ENCODE assay signal across 1 cellular context in genomic region chr2:240255811-240256703, GRCh38.
A peak's percentile ranks its signal among the peaks of the same experiment; 100 is the strongest.
TF ChIP-seq lines count a peak whose summit lies in the region.

No MANE protein-coding gene starts in this region.

TF ChIP-seq in HepG2, 621 proteins besides CTCF, POLR2A, EP300 and RAD21 (continued from another document and continues in another):
- TF ChIP-seq RXRB (CRISPR knock-in tag; IDR thresholded peaks at IDR 0.05; ENCODE audit: borderline replicate concordance) (0 out of 2 replicates have a peak, but pooled peaks have one; percentile 63), ZNF383 (CRISPR knock-in tag; IDR thresholded peaks at IDR 0.05; ENCODE audit: borderline replicate concordance) (no peak), RFX5 (IDR thresholded peaks at IDR 0.05; ENCODE audit: low read depth, low read length) (0 out of 2 replicates have a peak, but pooled peaks have one; percentile 5), ZNF567 (CRISPR knock-in tag; IDR thresholded peaks at IDR 0.05; ENCODE audit: borderline replicate concordance) (no peak), NFYB (CRISPR knock-in tag; IDR thresholded peaks at IDR 0.05) (peak; percentile 76), ZNF782 (CRISPR knock-in tag; IDR thresholded peaks at IDR 0.05; ENCODE audit: borderline replicate concordance) (no peak), SOX6 (IDR thresholded peaks at IDR 0.05) (no peak), SOX6 (CRISPR knock-in tag; IDR thresholded peaks at IDR 0.05) (peak; percentile 65), YY1 (IDR thresholded peaks at IDR 0.05; ENCODE audit: insufficient read depth, insufficient replicate concordance, low read depth, low read length) (no peak), NFKB2 (CRISPR knock-in tag; IDR thresholded peaks at IDR 0.05; ENCODE audit: borderline replicate concordance) (no peak), ZNF234 (CRISPR knock-in tag; conservative IDR thresholded peaks at IDR 0.05) (no peak), AKAP8 (CRISPR knock-in tag; IDR thresholded peaks at IDR 0.05) (peak; percentile 57; the same call in 1 of the 2 replicates), KLF9 (CRISPR knock-in tag; IDR thresholded peaks at IDR 0.05; ENCODE audit: low read depth) (no peak), MEIS2 (CRISPR knock-in tag; IDR thresholded peaks at IDR 0.05) (peak; percentile 74; the same call in 1 of the 2 replicates), ZFP36L1 (CRISPR knock-in tag; IDR thresholded peaks at IDR 0.05) (no peak), TP53 (CRISPR knock-in tag; conservative IDR thresholded peaks at IDR 0.05) (no peak), MYNN (CRISPR knock-in tag; IDR thresholded peaks at IDR 0.05; ENCODE audit: low read depth) (peak; percentile 16; the same call in 1 of the 2 replicates), MTA1 (CRISPR knock-in tag; IDR thresholded peaks at IDR 0.05; ENCODE audit: borderline replicate concordance) (no peak), TCF7L2 (IDR thresholded peaks at IDR 0.05; ENCODE audit: low read depth, low read length) (peak; percentile 78; the same call in 1 of the 2 replicates), ZBTB42 (CRISPR knock-in tag; IDR thresholded peaks at IDR 0.05) (no peak), SMARCE1 (IDR thresholded peaks at IDR 0.05; ENCODE audit: borderline replicate concordance) (no peak), ADNP (CRISPR knock-in tag; IDR thresholded peaks at IDR 0.05) (no peak), ZNF333 (CRISPR knock-in tag; IDR thresholded peaks at IDR 0.05; ENCODE audit: borderline replicate concordance) (no peak), SETDB1 (CRISPR knock-in tag; IDR thresholded peaks at IDR 0.05; ENCODE audit: borderline replicate concordance) (no peak), ZBED4 (CRISPR knock-in tag; IDR thresholded peaks at IDR 0.05; ENCODE audit: borderline replicate concordance) (peak; percentile 11; the same call in 1 of the 2 replicates), CBX5 (CRISPR knock-in tag; IDR thresholded peaks at IDR 0.05; ENCODE audit: borderline replicate concordance) (peak; percentile 81), ZNF124 (CRISPR knock-in tag; IDR thresholded peaks at IDR 0.05) (no peak), FLYWCH1 (CRISPR knock-in tag; IDR thresholded peaks at IDR 0.05) (0 out of 2 replicates have a peak, but pooled peaks have one; percentile 27), ZNF550 (CRISPR knock-in tag; IDR thresholded peaks at IDR 0.05; ENCODE audit: borderline replicate concordance) (no peak), SP140L (CRISPR knock-in tag; IDR thresholded peaks at IDR 0.05; ENCODE audit: borderline replicate concordance) (0 out of 2 replicates have a peak, but pooled peaks have one; percentile 65), ZNF318 (CRISPR knock-in tag; IDR thresholded peaks at IDR 0.05) (no peak), ZSCAN25 (CRISPR knock-in tag; IDR thresholded peaks at IDR 0.05) (no peak), ZNF326 (CRISPR knock-in tag; IDR thresholded peaks at IDR 0.05; ENCODE audit: borderline replicate concordance) (no peak), ZNF546 (CRISPR knock-in tag; conservative IDR thresholded peaks at IDR 0.05) (no peak), ZGPAT (CRISPR knock-in tag; IDR thresholded peaks at IDR 0.05) (peak; percentile 88), HINFP (CRISPR knock-in tag; IDR thresholded peaks at IDR 0.05; ENCODE audit: low read depth) (no peak), EZH2 (conservative IDR thresholded peaks at IDR 0.05; ENCODE audit: low read depth, low read length) (no peak), KAT8 (CRISPR knock-in tag; IDR thresholded peaks at IDR 0.05) (peak; percentile 59; the same call in 1 of the 2 replicates), PRDM15 (CRISPR knock-in tag; IDR thresholded peaks at IDR 0.05) (no peak)
- TF ChIP-seq, protein P1, sequence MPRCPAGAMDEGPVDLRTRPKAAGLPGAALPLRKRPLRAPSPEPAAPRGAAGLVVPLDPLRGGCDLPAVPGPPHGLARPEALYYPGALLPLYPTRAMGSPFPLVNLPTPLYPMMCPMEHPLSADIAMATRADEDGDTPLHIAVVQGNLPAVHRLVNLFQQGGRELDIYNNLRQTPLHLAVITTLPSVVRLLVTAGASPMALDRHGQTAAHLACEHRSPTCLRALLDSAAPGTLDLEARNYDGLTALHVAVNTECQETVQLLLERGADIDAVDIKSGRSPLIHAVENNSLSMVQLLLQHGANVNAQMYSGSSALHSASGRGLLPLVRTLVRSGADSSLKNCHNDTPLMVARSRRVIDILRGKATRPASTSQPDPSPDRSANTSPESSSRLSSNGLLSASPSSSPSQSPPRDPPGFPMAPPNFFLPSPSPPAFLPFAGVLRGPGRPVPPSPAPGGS (CRISPR knock-in tag; IDR thresholded peaks at IDR 0.05), result no peak; the same call in 1 of the 2 replicates
- TF ChIP-seq, protein P2, sequence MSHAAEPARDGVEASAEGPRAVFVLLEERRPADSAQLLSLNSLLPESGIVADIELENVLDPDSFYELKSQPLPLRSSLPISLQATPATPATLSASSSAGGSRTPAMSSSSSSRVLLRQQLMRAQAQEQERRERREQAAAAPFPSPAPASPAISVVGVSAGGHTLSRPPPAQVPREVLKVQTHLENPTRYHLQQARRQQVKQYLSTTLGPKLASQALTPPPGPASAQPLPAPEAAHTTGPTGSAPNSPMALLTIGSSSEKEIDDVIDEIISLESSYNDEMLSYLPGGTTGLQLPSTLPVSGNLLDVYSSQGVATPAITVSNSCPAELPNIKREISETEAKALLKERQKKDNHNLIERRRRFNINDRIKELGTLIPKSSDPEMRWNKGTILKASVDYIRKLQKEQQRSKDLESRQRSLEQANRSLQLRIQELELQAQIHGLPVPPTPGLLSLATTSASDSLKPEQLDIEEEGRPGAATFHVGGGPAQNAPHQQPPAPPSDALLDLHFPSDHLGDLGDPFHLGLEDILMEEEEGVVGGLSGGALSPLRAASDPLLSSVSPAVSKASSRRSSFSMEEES (CRISPR knock-in tag; IDR thresholded peaks at IDR 0.05), result peak; percentile 90
